Comparison of ENCODE assay signal across 25 cellular contexts in genomic region chr6:82458705-82459104, GRCh38.
"Had no signal": no experiment of that assay in that cellular context is flagged by ENCODE, and none has a peak within 500 bp of the region (broad histone marks: within the 10 kb centered on the region; RNA-seq: fewer than 3 reads in every experiment).

No MANE protein-coding gene starts in this region.

- H3K9ac ChIP-seq: neural progenitor cell, parathyroid adenoma had no signal

- FAIRE-seq: kidney had no signal

- H3K4me3 ChIP-seq: colonic mucosa, gastrocnemius medialis, lung, neural progenitor cell, smooth muscle cell, stomach, thyroid gland, vagina had no signal

- ATAC-seq: gastrocnemius medialis; left lobe of liver; naive thymus-derived CD4-positive, alpha-beta T cell; sciatic nerve; stimulated activated effector memory CD8-positive, alpha-beta T cell treated with anti-CD3 and anti-CD28 coated beads, Interleukin-12 subunit alpha, Interleukin-12 subunit beta, amount 100 ng/mL, for 72 hours had no signal

- H3K4me2 ChIP-seq: neural progenitor cell, smooth muscle cell had no signal

- H3K9me3 ChIP-seq: colonic mucosa, gastrocnemius medialis, thyroid gland, vagina had no signal

- H3K36me3 ChIP-seq: colonic mucosa, gastrocnemius medialis, neural progenitor cell, stomach, thyroid gland, vagina had no signal

- DNase-seq: colonic mucosa; effector CD8-positive, alpha-beta T cell; endodermal cell; erythroblast; gastrocnemius medialis; head of caudate nucleus; kidney; mesendoderm; midbrain; naive thymus-derived CD4-positive, alpha-beta T cell; stimulated activated CD4-positive, alpha-beta T cell treated with anti-CD3 and anti-CD28 coated beads, Interleukin-12 subunit alpha, Interleukin-12 subunit beta, amount 100 ng/mL, for 4 hours; stimulated activated CD4-positive, alpha-beta T cell treated with anti-CD3 and anti-CD28 coated beads, Interleukin-1b, Interleukin-23, amount 100 ng/mL, for 48 hours; stimulated activated CD4-positive, alpha-beta T cell treated with anti-CD3 and anti-CD28 coated beads, Interleukin-4, amount 100 ng/mL, for 24 hours; stimulated activated naive CD4-positive, alpha-beta T cell treated with Interleukin-2 at 50 U/mL for 16 hours; stomach; thyroid gland; trophoblast cell had no signal

- H3K27ac ChIP-seq: colonic mucosa, gastrocnemius medialis, neural progenitor cell, parathyroid adenoma, stomach, thyroid gland, vagina had no signal

- H3K4me1 ChIP-seq: colonic mucosa, gastrocnemius medialis, neural progenitor cell, parathyroid adenoma, stomach, thyroid gland, vagina had no signal

- H3K27me3 ChIP-seq: colonic mucosa, gastrocnemius medialis, neural progenitor cell, stomach, thyroid gland, vagina had no signal

- H2AFZ ChIP-seq: neural progenitor cell, parathyroid adenoma had no signal
